ENCODE assay signal across 8 cellular contexts in the genomic region with DNA sequence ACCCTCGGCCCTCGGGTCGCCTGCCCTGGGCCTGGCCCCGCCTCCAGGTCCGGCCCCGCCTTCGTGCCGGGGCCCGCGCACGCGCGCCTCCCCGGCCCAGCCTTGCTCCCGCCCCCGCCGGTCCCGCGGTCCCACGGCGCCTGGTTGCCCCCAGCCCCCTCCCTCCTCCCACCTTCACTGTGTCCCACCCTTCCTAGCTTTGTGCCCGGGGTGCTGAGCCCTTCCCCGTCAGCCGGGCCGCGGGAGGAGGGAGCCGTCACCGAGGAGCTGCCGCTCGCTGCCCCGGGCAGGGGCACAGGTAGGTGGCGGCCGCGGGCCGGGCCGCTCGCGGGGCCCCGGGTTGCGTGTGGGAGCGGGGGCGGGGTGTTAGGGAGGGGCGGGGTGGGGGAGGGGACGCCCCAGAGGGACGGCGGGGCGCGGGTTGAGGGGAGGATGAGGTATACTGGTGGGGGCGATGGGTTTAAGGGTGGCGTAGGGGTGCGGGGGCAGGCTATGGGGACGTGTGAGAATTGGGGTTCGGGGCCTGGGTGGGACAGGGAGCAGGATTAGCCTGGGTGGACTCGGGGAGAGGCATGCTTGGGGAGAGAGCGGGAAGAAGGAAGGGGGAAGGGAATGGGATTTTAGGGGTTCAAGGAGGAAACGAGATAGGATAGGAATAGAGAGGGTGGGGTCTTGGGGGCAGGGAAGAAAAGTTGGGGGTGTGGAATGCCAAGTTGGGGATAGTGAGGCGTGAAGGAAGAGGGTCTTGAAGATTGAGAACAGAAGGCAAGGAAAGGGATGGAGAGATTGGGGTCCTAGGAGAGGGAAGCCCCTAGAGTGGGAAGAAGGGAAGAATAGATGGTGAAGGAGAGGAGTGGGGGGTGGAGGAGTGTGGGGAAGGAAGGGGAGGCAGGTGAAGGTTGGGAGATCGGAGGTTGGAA. TPM values are rescaled to one million over a fixed set of nuclear protein-coding genes. Genes with fewer than 3 reads are reported as not detected.
DNase-seq lines count a peak whose midpoint lies in the region; ATAC-seq and TF ChIP-seq lines count a peak whose summit lies in the region.

A gene with protein sequence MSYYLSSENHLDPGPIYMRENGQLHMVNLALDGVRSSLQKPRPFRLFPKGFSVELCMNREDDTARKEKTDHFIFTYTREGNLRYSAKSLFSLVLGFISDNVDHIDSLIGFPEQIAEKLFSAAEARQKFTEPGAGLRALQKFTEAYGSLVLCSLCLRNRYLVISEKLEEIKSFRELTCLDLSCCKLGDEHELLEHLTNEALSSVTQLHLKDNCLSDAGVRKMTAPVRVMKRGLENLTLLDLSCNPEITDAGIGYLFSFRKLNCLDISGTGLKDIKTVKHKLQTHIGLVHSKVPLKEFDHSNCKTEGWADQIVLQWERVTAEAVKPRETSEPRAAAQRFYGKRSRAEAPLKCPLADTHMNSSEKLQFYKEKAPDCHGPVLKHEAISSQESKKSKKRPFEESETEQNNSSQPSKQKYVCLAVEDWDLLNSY (plus strand): TSS at position 99 of the 920 bp plus-strand sequence. CDS start 5,650 bp downstream, outside the sequence.

- intact Hi-C loops in esophagus squamous epithelium (cut with DNase I): loop anchor here (5.0 kb wide), 1 partner anchor 69 kb away; no protein-coding TSS in a partner anchor

- H3K27me3 ChIP-seq in esophagus squamous epithelium: no peaks in the 10 kb centered on the region

- H3K27ac ChIP-seq in esophagus squamous epithelium: peak within 1 kb of the TSS; percentile 91 to 96 (median 94)

- DNase-seq in NCI-H1105 (lab: John Stamatoyannopoulos, UW) (peak; percentile 92), NCI-H1105 treated with DMSO at 0.1 percent for 48 hours (lab: John Stamatoyannopoulos, UW) (no peak), T-helper 17 cell (peak in 2 of 3 donors; percentile 85), esophagus squamous epithelium (lab: John Stamatoyannopoulos, UW) (no peak), neural crest cell (ENCODE audit: low read depth, low spot score) (no peak), islet precursor cell (no peak)

- TF ChIP-seq CTCF in esophagus squamous epithelium (IDR thresholded peaks at IDR 0.05) (peak in 4 of 6 experiments; percentile 7 to 39 (median 22)), neural crest cell (conservative IDR thresholded peaks at IDR 0.05) (no peak)

- peak within 1 kb of the TSS; percentile 94 for H3K4me3 Mint-ChIP-seq in T-helper 17 cell
- peak within 1 kb of the TSS; percentile 97 for H3K4me3 Mint-ChIP-seq in neural crest cell

- ATAC-seq in GM19372 (IDR thresholded peaks at IDR 0.05; ENCODE audit: low read depth, unreplicated experiment) (peak; percentile 51), HG03432 (IDR thresholded peaks at IDR 0.05; ENCODE audit: unreplicated experiment) (peak; percentile 75), T-helper 17 cell (peak; percentile 75)

- peaks cover 14 to 53% (median 21%) of the 10 kb centered on the region in 3 donors for H3K4me1 ChIP-seq in esophagus squamous epithelium

- peaks cover 0 to 3% (median 0%) of the 10 kb centered on the region in 3 donors for H3K36me3 ChIP-seq in esophagus squamous epithelium

- peak in 1 of 4 donors; percentile 31 for TF ChIP-seq POLR2A in esophagus squamous epithelium (IDR thresholded peaks at IDR 0.05)

- no peaks in the 10 kb centered on the region for H3K27me3 Mint-ChIP-seq in T-helper 17 cell
- no peaks in the 10 kb centered on the region for H3K27me3 Mint-ChIP-seq in neural crest cell (ENCODE audit: low read depth)

- H3K36me3 Mint-ChIP-seq in T-helper 17 cell (ENCODE audit: low read depth) (no peaks in the 10 kb centered on the region), neural crest cell (ENCODE audit: low read depth) (peaks cover 2% of the 10 kb centered on the region)

- H3K4me3 ChIP-seq in esophagus squamous epithelium: peak within 1 kb of the TSS; percentile 79 to 96 (median 84)

- WGBS in esophagus squamous epithelium, 2 donors: 2 to 5% methylated on average over 10 to 12 of the region's 58 CpGs

- no peaks in the 10 kb centered on the region for H3K9me3 ChIP-seq in T-helper 17 cell (ENCODE audit: control insufficient read depth, low read length, poor library complexity, severe bottlenecking)
- H3K9me3 ChIP-seq in esophagus squamous epithelium: no peaks in the 10 kb centered on the region

- H3K27ac Mint-ChIP-seq in T-helper 17 cell (peak within 1 kb of the TSS; percentile 87), neural crest cell (ENCODE audit: unreplicated experiment) (peak within 1 kb of the TSS; percentile 94)

- H3K4me1 Mint-ChIP-seq in T-helper 17 cell (peaks cover 43% of the 10 kb centered on the region), neural crest cell (peaks cover 60% of the 10 kb centered on the region)

- H3K9me3 Mint-ChIP-seq in neural crest cell: no peaks in the 10 kb centered on the region

RNA-seq across cellular contexts. Expression of the gene that starts here (rescaled TPM):
- 1 to 10 TPM; 5.8 to 7.4 TPM for total RNA-seq in T-helper 17 cell
- total RNA-seq in esophagus squamous epithelium: 10 to 100 TPM; 18.7 to 24.3 (median 23.3) TPM
- 45.4 and 45.8 TPM in 2 replicates for total RNA-seq in neural crest cell

Comparison
In these comparisons a context has a peak if more than half of its experiments do, and no peak if none do; other contexts are left out.
1. DNase-seq: peak in NCI-H1105 (single experiment) and T-helper 17 cell (2 of 3); none in NCI-H1105 treated with DMSO at 0.1 percent for 48 hours (single experiment), esophagus squamous epithelium (single experiment), neural crest cell (single experiment) and islet precursor cell (single experiment).
2. Peak in every context shown above with its lines, with median percentiles within 50 percentile points of each other: ATAC-seq.